In genomic region chr5:70901272-70901571, GRCh38 we compare ENCODE assay signal across 9 cellular contexts. TPM values are rescaled to one million over a fixed set of nuclear protein-coding genes. Genes with fewer than 3 reads are reported as not detected.
DNase-seq lines count a peak whose midpoint lies in the region; ATAC-seq and TF ChIP-seq lines count a peak whose summit lies in the region.
"Not testable (repeated sequence)": the region's sequence is repeated elsewhere in the genome, so short reads cannot be mapped to it uniquely, and the experiment has no call there.
"Had no signal": no experiment of that assay in that cellular context is flagged by ENCODE, and none has a peak within 500 bp of the region (broad histone marks: within the 10 kb centered on the region; RNA-seq: fewer than 3 reads in every experiment).

No MANE protein-coding gene starts in this region.

- not testable (repeated sequence) for H3K4me1 ChIP-seq in heart right ventricle

- not testable (repeated sequence) for H3K9me3 Mint-ChIP-seq in activated CD4-positive, alpha-beta T cell treated with anti-CD3 and anti-CD28 coated beads for 36 hours (ENCODE audit: low read depth); stimulated activated effector memory CD8-positive, alpha-beta T cell treated with anti-CD3 and anti-CD28 coated beads, Interleukin-12 subunit alpha, Interleukin-12 subunit beta, amount 100 ng/mL, for 72 hours

- CTCF ChIA-PET in activated CD4-positive, alpha-beta T cell treated with anti-CD3 and anti-CD28 coated beads for 36 hours (lab: Charles Lee): not testable (repeated sequence)

- not testable (repeated sequence) for H3K27ac ChIP-seq in heart right ventricle

- H3K36me3 ChIP-seq in heart right ventricle: not testable (repeated sequence)

- not testable (repeated sequence) for H3K27me3 Mint-ChIP-seq in activated CD4-positive, alpha-beta T cell treated with anti-CD3 and anti-CD28 coated beads for 36 hours

- TF ChIP-seq CTCF in heart right ventricle (IDR thresholded peaks at IDR 0.05): not testable (repeated sequence)

- not testable (repeated sequence) for H3K36me3 Mint-ChIP-seq in activated CD4-positive, alpha-beta T cell treated with anti-CD3 and anti-CD28 coated beads for 36 hours (ENCODE audit: low read depth); stimulated activated effector memory CD8-positive, alpha-beta T cell treated with anti-CD3 and anti-CD28 coated beads, Interleukin-12 subunit alpha, Interleukin-12 subunit beta, amount 100 ng/mL, for 72 hours

- not testable (repeated sequence) for H3K27ac Mint-ChIP-seq in activated CD4-positive, alpha-beta T cell treated with anti-CD3 and anti-CD28 coated beads for 36 hours; stimulated activated effector memory CD8-positive, alpha-beta T cell treated with anti-CD3 and anti-CD28 coated beads, Interleukin-12 subunit alpha, Interleukin-12 subunit beta, amount 100 ng/mL, for 72 hours

- intact Hi-C loops in activated CD4-positive, alpha-beta T cell treated with anti-CD3 and anti-CD28 coated beads for 36 hours (cut with DNase I, micrococcal nuclease); heart right ventricle (cut with DNase I): not testable (repeated sequence)

- H3K4me1 Mint-ChIP-seq in activated CD4-positive, alpha-beta T cell treated with anti-CD3 and anti-CD28 coated beads for 36 hours; stimulated activated effector memory CD8-positive, alpha-beta T cell treated with anti-CD3 and anti-CD28 coated beads, Interleukin-12 subunit alpha, Interleukin-12 subunit beta, amount 100 ng/mL, for 72 hours: not testable (repeated sequence)

- POLR2A ChIA-PET in activated CD4-positive, alpha-beta T cell treated with anti-CD3 and anti-CD28 coated beads for 36 hours (lab: Charles Lee): not testable (repeated sequence)

- ATAC-seq in GM18502 (IDR thresholded peaks at IDR 0.05; ENCODE audit: poor library complexity, unreplicated experiment) (peak; percentile 27), GM19324 (IDR thresholded peaks at IDR 0.05; ENCODE audit: low FRiP score, unreplicated experiment) (peak; percentile 20), GM21723 (IDR thresholded peaks at IDR 0.05; ENCODE audit: unreplicated experiment) (peak; percentile 37), HG02943 (IDR thresholded peaks at IDR 0.05; ENCODE audit: low read depth, unreplicated experiment) (peak; percentile 22), HG03457 (IDR thresholded peaks at IDR 0.05; ENCODE audit: unreplicated experiment) (peak; percentile 13), heart right ventricle (peak in 6 of 8 donors; percentile 6 to 48 (median 45))
- ATAC-seq in activated CD4-positive, alpha-beta T cell treated with anti-CD3 and anti-CD28 coated beads for 36 hours: peak; percentile 30
- ATAC-seq in stimulated activated effector memory CD8-positive, alpha-beta T cell treated with anti-CD3 and anti-CD28 coated beads, Interleukin-12 subunit alpha, Interleukin-12 subunit beta, amount 100 ng/mL, for 72 hours: peak; percentile 47

- not testable (repeated sequence) for H3K27me3 ChIP-seq in heart right ventricle

- WGBS in heart right ventricle, 2 donors: no CpG with 5 or more reads among the region's 5 CpGs

- H3K4me3 ChIP-seq in heart right ventricle: not testable (repeated sequence)

- not testable (repeated sequence) for H3K9me3 ChIP-seq in heart right ventricle

- DNase-seq in activated CD4-positive, alpha-beta T cell treated with anti-CD3 and anti-CD28 coated beads for 36 hours; heart right ventricle; stimulated activated effector memory CD8-positive, alpha-beta T cell treated with anti-CD3 and anti-CD28 coated beads, Interleukin-12 subunit alpha, Interleukin-12 subunit beta, amount 100 ng/mL, for 72 hours (ENCODE audit: low spot score in 2 of 2): not testable (repeated sequence)

- not testable (repeated sequence) for H3K4me3 Mint-ChIP-seq in activated CD4-positive, alpha-beta T cell treated with anti-CD3 and anti-CD28 coated beads for 36 hours; stimulated activated effector memory CD8-positive, alpha-beta T cell treated with anti-CD3 and anti-CD28 coated beads, Interleukin-12 subunit alpha, Interleukin-12 subunit beta, amount 100 ng/mL, for 72 hours

RNA-seq across cellular contexts. Expression of gene SERF1A, which starts 0.8 kb away (rescaled TPM):
- total RNA-seq in activated CD4-positive, alpha-beta T cell treated with anti-CD3 and anti-CD28 coated beads for 36 hours: 1 to 10 TPM; 1.1 to 4.3 TPM
- total RNA-seq in heart right ventricle: 1 to 10 TPM in 7 of 10 donors, under 1 TPM in 3; 0.66 to 7.1 (median 2.7) TPM
- polyA plus RNA-seq in heart right ventricle: 1 to 10 TPM; 1.2 to 6.9 TPM
- total RNA-seq: ascending aorta had no signal

RNA-seq across cellular contexts. Expression of gene SMN1, which starts 23.7 kb away (rescaled TPM):
- 10 to 100 TPM; 65.3 to 75.9 TPM for total RNA-seq in activated CD4-positive, alpha-beta T cell treated with anti-CD3 and anti-CD28 coated beads for 36 hours
- total RNA-seq in heart right ventricle: 10 to 100 TPM in 8 of 10 donors, 1 to 10 TPM in 2; 9.0 to 25.1 (median 15.8) TPM
- 10 to 100 TPM; 21.7 to 23.4 TPM for polyA plus RNA-seq in heart right ventricle
